22 cellular contexts compared by ENCODE assay signal in genomic region chr1:164180824-164181223, GRCh38.
"Had no signal": no experiment of that assay in that cellular context is flagged by ENCODE, and none has a peak within 500 bp of the region (broad histone marks: within the 10 kb centered on the region; RNA-seq: fewer than 3 reads in every experiment).

No MANE protein-coding gene starts in this region.

- H3K79me2 ChIP-seq: hepatocyte, parathyroid adenoma had no signal

- H3K4me3 ChIP-seq: esophagus squamous epithelium, hepatocyte, lung, sigmoid colon, smooth muscle cell, suprapubic skin, tibial artery, upper lobe of left lung, uterus had no signal

- H3K27me3 ChIP-seq: esophagus squamous epithelium, hepatocyte, sigmoid colon, suprapubic skin, tibial artery, upper lobe of left lung, uterus had no signal

- H2AFZ ChIP-seq: hepatocyte, parathyroid adenoma had no signal

- H3K9me3 ChIP-seq: esophagus squamous epithelium, sigmoid colon, suprapubic skin, tibial artery, upper lobe of left lung, uterus had no signal

- H3K27ac ChIP-seq: epithelial cell of prostate, esophagus squamous epithelium, hepatocyte, parathyroid adenoma, sigmoid colon, suprapubic skin, tibial artery, upper lobe of left lung, uterus had no signal

- H3K9ac ChIP-seq: parathyroid adenoma had no signal

- H3K4me2 ChIP-seq: hepatocyte, smooth muscle cell had no signal

- H3K4me1 ChIP-seq: parathyroid adenoma, sigmoid colon, suprapubic skin, tibial artery, upper lobe of left lung, uterus had no signal

- H3K36me3 ChIP-seq: esophagus squamous epithelium, sigmoid colon, suprapubic skin, tibial artery, upper lobe of left lung, uterus had no signal

- ATAC-seq: left cardiac atrium; left ventricle myocardium superior; naive thymus-derived CD4-positive, alpha-beta T cell had no signal

- DNase-seq: effector memory CD4-positive, alpha-beta T cell; esophagus squamous epithelium; foreskin melanocyte; head of caudate nucleus; kidney; left cardiac atrium; left ventricle myocardium superior; mesendoderm; naive thymus-derived CD4-positive, alpha-beta T cell; nephron progenitor cell; sigmoid colon; stimulated activated CD4-positive, alpha-beta T cell treated with anti-CD3 and anti-CD28 coated beads, Interleukin-2, amount 100 ng/mL, for 48 hours; stimulated activated naive CD4-positive, alpha-beta T cell treated with Interleukin-2 at 50 U/mL for 16 hours; tibial artery; upper lobe of left lung; uterus had no signal
